1 cellular context compared by ENCODE assay signal in the genomic region with DNA sequence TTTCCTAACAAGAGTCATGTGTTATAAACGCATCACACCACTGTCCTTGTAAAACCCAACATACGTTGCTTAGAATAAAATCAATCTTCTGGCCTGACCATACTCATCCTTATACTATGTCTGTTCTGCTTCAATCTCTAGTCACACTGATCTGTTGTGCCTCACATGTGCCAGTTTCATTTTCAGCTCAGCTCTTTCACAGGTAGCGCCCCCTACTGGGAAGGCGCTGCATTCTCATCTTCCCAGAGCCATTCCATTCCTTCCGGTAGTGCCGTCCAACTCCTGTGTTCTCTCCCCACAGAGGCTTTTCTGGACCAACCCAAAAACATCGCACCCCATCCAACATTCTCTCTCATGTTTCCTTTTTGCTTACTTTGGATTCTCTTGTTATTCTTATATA.
A peak's percentile ranks its signal among the peaks of the same experiment; 100 is the strongest.
TF ChIP-seq lines count a peak whose summit lies in the region.

No MANE protein-coding gene starts in this region.

TF ChIP-seq in GM12878, 131 proteins besides CTCF, POLR2A, EP300 and RAD21:
- TF ChIP-seq, protein P1, sequence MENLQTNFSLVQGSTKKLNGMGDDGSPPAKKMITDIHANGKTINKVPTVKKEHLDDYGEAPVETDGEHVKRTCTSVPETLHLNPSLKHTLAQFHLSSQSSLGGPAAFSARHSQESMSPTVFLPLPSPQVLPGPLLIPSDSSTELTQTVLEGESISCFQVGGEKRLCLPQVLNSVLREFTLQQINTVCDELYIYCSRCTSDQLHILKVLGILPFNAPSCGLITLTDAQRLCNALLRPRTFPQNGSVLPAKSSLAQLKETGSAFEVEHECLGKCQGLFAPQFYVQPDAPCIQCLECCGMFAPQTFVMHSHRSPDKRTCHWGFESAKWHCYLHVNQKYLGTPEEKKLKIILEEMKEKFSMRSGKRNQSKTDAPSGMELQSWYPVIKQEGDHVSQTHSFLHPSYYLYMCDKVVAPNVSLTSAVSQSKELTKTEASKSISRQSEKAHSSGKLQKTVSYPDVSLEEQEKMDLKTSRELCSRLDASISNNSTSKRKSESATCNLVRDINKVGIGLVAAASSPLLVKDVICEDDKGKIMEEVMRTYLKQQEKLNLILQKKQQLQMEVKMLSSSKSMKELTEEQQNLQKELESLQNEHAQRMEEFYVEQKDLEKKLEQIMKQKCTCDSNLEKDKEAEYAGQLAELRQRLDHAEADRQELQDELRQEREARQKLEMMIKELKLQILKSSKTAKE (IDR thresholded peaks at IDR 0.05; ENCODE audit: low read depth, poor library complexity, severe bottlenecking), result no peak
- TF ChIP-seq IRF4 (IDR thresholded peaks at IDR 0.05; ENCODE audit: low read depth, low read length) (0 out of 2 replicates have a peak, but pooled peaks have one; percentile 41), BHLHE40 (IDR thresholded peaks at IDR 0.05; ENCODE audit: borderline replicate concordance in 1 of 2, low read depth in 2 of 2, low read length in 1 of 2) (peak; percentile 26 to 33; a peak in 1 of 4 replicates), SMC3 (IDR thresholded peaks at IDR 0.05; ENCODE audit: borderline replicate concordance, low read length) (peak; percentile 61; the same call in 1 of the 2 replicates)
